Comparison of ENCODE assay signal across 19 cellular contexts in the genomic region with DNA sequence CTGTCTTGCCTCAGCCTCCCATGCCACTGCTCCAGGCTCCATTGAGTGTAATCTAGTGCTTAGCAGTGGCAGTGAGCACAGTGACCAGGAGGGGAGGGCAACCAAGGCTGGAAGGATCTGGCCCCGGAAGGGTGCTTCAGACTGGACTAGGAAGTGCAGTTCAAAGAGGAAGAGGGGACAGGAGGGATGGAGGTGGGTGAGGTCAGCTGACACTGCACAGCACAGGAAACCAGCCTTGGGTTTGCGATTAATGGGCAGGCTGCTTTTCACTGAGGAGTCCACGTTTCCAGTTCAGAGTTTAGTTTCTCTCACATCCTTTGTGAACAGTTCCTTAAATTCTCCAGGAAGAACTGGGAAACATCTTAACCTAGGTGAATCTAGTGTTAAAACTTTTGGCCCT. TPM values are rescaled to one million over a fixed set of nuclear protein-coding genes. Genes with fewer than 3 reads are reported as not detected.
DNase-seq lines count a peak whose midpoint lies in the region; TF ChIP-seq lines count a peak whose summit lies in the region.
"Had no signal": no experiment of that assay in that cellular context is flagged by ENCODE, and none has a peak within 500 bp of the region (broad histone marks: within the 10 kb centered on the region; RNA-seq: fewer than 3 reads in every experiment).

No MANE protein-coding gene starts in this region.

- peak overlapping the region; percentile 9 for H3K27ac ChIP-seq in subcutaneous abdominal adipose tissue (ENCODE audit: low read depth, low read length)
- H3K27ac ChIP-seq: A549 had no signal

- peaks cover 2% of the 10 kb centered on the region for H3K36me3 Mint-ChIP-seq in activated naive CD4-positive, alpha-beta T cell treated with anti-CD3 and anti-CD28 coated beads, Interleukin-2, amount 50 U/mL, for 24 hours
- H3K36me3 Mint-ChIP-seq in immature natural killer cell (peaks cover 0 to 15% (median 13%) of the 10 kb centered on the region in 3 donors), MCF 10A (ENCODE audit: insufficient read depth, unreplicated experiment) (peaks cover 26% of the 10 kb centered on the region)

- CTCF ChIA-PET in MCF 10A (lab: Yijun Ruan, JAX): interaction anchor here (0.6 to 2.4 kb wide), 5 partner anchors 12 to 36 kb away, joined by 3 to 18 read pairs (median 3); no protein-coding TSS in a partner anchor
- CTCF ChIA-PET in GM10248 (lab: Yijun Ruan, JAX): interaction anchor here (0.9 to 3.4 kb wide), 7 partner anchors 12 to 49 kb away, joined by 3 to 21 read pairs (median 4); partner anchors contain the start of gene CDS2

- no peaks in the 10 kb centered on the region for H3K27me3 ChIP-seq in subcutaneous abdominal adipose tissue (ENCODE audit: control insufficient read depth in 5 of 5, insufficient read depth in 4 of 5, low read length in 5 of 5)
- H3K27me3 ChIP-seq: upper lobe of left lung had no signal

- H3K9me3 Mint-ChIP-seq in activated naive CD4-positive, alpha-beta T cell treated with anti-CD3 and anti-CD28 coated beads, Interleukin-2, amount 50 U/mL, for 24 hours: no peaks in the 10 kb centered on the region
- H3K9me3 Mint-ChIP-seq in immature natural killer cell (no peaks in the 10 kb centered on the region), MCF 10A (ENCODE audit: unreplicated experiment) (no peaks in the 10 kb centered on the region)
- H3K9me3 Mint-ChIP-seq: activated T-helper 2 cell treated with anti-CD3 and anti-CD28 coated beads, Interferon-gamma antibody, Interleukin-2, Interleukin-4, amounts not matched to agents 10 μg/mL and 5 μg/mL and 100 μg/mL, durations not matched to agents 14 hours and 24 hours and 36 hours had no signal

- no TSS peak for BruUV-seq in MCF 10A (replicated peaks; lab: Mats Ljungman, UMichigan)

- DNase-seq in activated naive CD4-positive, alpha-beta T cell treated with Interleukin-2 at 50 U/mL for 16 hours: no peak
- DNase-seq in UCSD-AML1 (lab: John Stamatoyannopoulos, UW; ENCODE audit: unreplicated experiment) (peak; percentile 39), immature natural killer cell (no peak), MCF 10A (ENCODE audit: unreplicated experiment) (no peak), GM10248 (ENCODE audit: extremely low spot score) (no peak), ecto neural progenitor cell (ENCODE audit: low spot score) (no peak)
- DNase-seq: amygdala; central memory CD4-positive, alpha-beta T cell; DMS 273 treated with DMSO at 0.1 percent for 48 hours; mucosa of descending colon; NCI-H146; NCI-H748 treated with DMSO at 0.1 percent for 48 hours; stimulated activated naive CD4-positive, alpha-beta T cell treated with Interleukin-2 at 50 U/mL for 16 hours; upper lobe of left lung had no signal

- intact Hi-C loops in MCF 10A (cut with micrococcal nuclease): no loop called here

- POLR2A ChIA-PET in MCF 10A (lab: Yijun Ruan, JAX): no interaction called here
- POLR2A ChIA-PET in GM10248 (lab: Yijun Ruan, JAX): interaction anchor here (1.3 kb wide), 1 partner anchor 47 kb away, joined by 5 read pairs; the partner anchor contains the start of gene CDS2

- TF ChIP-seq CTCF in MCF 10A (IDR thresholded peaks at IDR 0.05; ENCODE audit: unreplicated experiment) (no peak), GM10248 (IDR thresholded peaks at IDR 0.05; ENCODE audit: control extremely low read depth, extremely low read depth, low read depth, missing control alignments) (no peak)

- H3K4me3 Mint-ChIP-seq in activated naive CD4-positive, alpha-beta T cell treated with anti-CD3 and anti-CD28 coated beads, Interleukin-2, amount 50 U/mL, for 24 hours: no peak overlapping the region
- peak overlapping the region in 1 of 5 donors; percentile 25 for H3K4me3 Mint-ChIP-seq in immature natural killer cell
- no peak overlapping the region for H3K4me3 Mint-ChIP-seq in MCF 10A (ENCODE audit: unreplicated experiment)

- no peak overlapping the region for H3K9ac ChIP-seq in subcutaneous abdominal adipose tissue (ENCODE audit: low read length in 5 of 5)

- H3K9me3 ChIP-seq in subcutaneous abdominal adipose tissue (ENCODE audit: control insufficient read depth in 5 of 5, low read length in 5 of 5): no peaks in the 10 kb centered on the region
- H3K9me3 ChIP-seq: A549, HAP-1, mucosa of descending colon, upper lobe of left lung had no signal

- peaks cover 0 to 30% (median 26%) of the 10 kb centered on the region in 5 donors for H3K36me3 ChIP-seq in subcutaneous abdominal adipose tissue (ENCODE audit: control insufficient read depth in 5 of 5, insufficient read depth in 5 of 5, low read length in 5 of 5)

- peaks cover 4 to 87% (median 50%) of the 10 kb centered on the region in 5 donors for H3K4me1 ChIP-seq in subcutaneous abdominal adipose tissue (ENCODE audit: control insufficient read depth in 5 of 5, insufficient read depth in 5 of 5, low read length in 5 of 5)
- H3K4me1 ChIP-seq: HAP-1 had no signal

- peaks cover 32% of the 10 kb centered on the region for H3K4me1 Mint-ChIP-seq in activated naive CD4-positive, alpha-beta T cell treated with anti-CD3 and anti-CD28 coated beads, Interleukin-2, amount 50 U/mL, for 24 hours
- H3K4me1 Mint-ChIP-seq in immature natural killer cell (peaks cover 57 to 59% of the 10 kb centered on the region in 2 donors), MCF 10A (ENCODE audit: insufficient read depth, unreplicated experiment) (peaks cover 7% of the 10 kb centered on the region)

- H3K27ac Mint-ChIP-seq in activated naive CD4-positive, alpha-beta T cell treated with anti-CD3 and anti-CD28 coated beads, Interleukin-2, amount 50 U/mL, for 24 hours: peak overlapping the region; percentile 30
- H3K27ac Mint-ChIP-seq in immature natural killer cell: peak overlapping the region; percentile 44 to 82 (median 73)
- H3K27ac Mint-ChIP-seq in MCF 10A (ENCODE audit: low read depth, unreplicated experiment): no peak overlapping the region
- H3K27ac Mint-ChIP-seq: activated T-helper 2 cell treated with anti-CD3 and anti-CD28 coated beads, Interferon-gamma antibody, Interleukin-2, Interleukin-4, amounts not matched to agents 10 μg/mL and 5 μg/mL and 100 μg/mL, durations not matched to agents 14 hours and 24 hours and 36 hours had no signal

- H3K27me3 Mint-ChIP-seq in activated naive CD4-positive, alpha-beta T cell treated with anti-CD3 and anti-CD28 coated beads, Interleukin-2, amount 50 U/mL, for 24 hours: no peaks in the 10 kb centered on the region
- H3K27me3 Mint-ChIP-seq in immature natural killer cell (ENCODE audit: low read depth in 3 of 3) (peaks cover 0 to 1% (median 0%) of the 10 kb centered on the region in 3 donors), MCF 10A (ENCODE audit: insufficient read depth, unreplicated experiment) (no peaks in the 10 kb centered on the region)

- no peak overlapping the region for H3K4me3 ChIP-seq in subcutaneous abdominal adipose tissue (ENCODE audit: low read depth in 1 of 5, low read length in 5 of 5)
- H3K4me3 ChIP-seq: A549, HAP-1, mucosa of descending colon, upper lobe of left lung had no signal

RNA-seq across cellular contexts. Expression of gene CDS2, which starts 47.0 kb away (rescaled TPM):
- 10 to 100 TPM; 50.1 to 61.1 (median 54.8) TPM for polyA plus RNA-seq in immature natural killer cell
- total RNA-seq in MCF 10A (2022): 26.3 and 26.8 TPM in 2 replicates

RNA-seq across cellular contexts. Expression of gene PCNA, which starts 54.0 kb away (rescaled TPM):
- 10 to 100 TPM; 63.3 to 86.5 (median 76.4) TPM for polyA plus RNA-seq in immature natural killer cell
- 38.2 and 45.5 TPM in 2 replicates for total RNA-seq in MCF 10A (2022)
